Comparison of ENCODE assay signal across 8 cellular contexts in genomic region chr14:60249321-60250251, GRCh38.
DNase-seq lines count a peak whose midpoint lies in the region; ATAC-seq and TF ChIP-seq lines count a peak whose summit lies in the region.

No MANE protein-coding gene starts in this region.

- no peak for TF ChIP-seq RAD21 in Ishikawa (IDR thresholded peaks at IDR 0.05; ENCODE audit: low read depth)

- peak overlapping the region; percentile 93 for H3K4me3 Mint-ChIP-seq in activated naive CD4-positive, alpha-beta T cell treated with anti-CD3 and anti-CD28 coated beads, Interleukin-2, amount 10 ng/mL, durations not matched to agents 7 days and 5 days

- DNase-seq in DMS153 treated with DMSO at 0.1 percent for 48 hours (lab: John Stamatoyannopoulos, UW; ENCODE audit: unreplicated experiment) (peak; percentile 52), SHP77 treated with DMSO at 0.1 percent for 48 hours (lab: John Stamatoyannopoulos, UW) (peak; percentile 50), germinal center (ENCODE audit: low spot score) (peak; percentile 83), nucleus accumbens (lab: John Stamatoyannopoulos, UW) (peak in 51 of 56 donors; percentile 4 to 78 (median 56)), superior temporal gyrus (ENCODE audit: extremely low spot score) (peak; percentile 43)
- DNase-seq in activated naive CD4-positive, alpha-beta T cell treated with anti-CD3 and anti-CD28 coated beads, Interleukin-2, amount 10 ng/mL, durations not matched to agents 7 days and 5 days: peak; percentile 76

- H3K27me3 Mint-ChIP-seq in activated naive CD4-positive, alpha-beta T cell treated with anti-CD3 and anti-CD28 coated beads, Interleukin-2, amount 10 ng/mL, durations not matched to agents 7 days and 5 days: peaks cover 8% of the 10 kb centered on the region

- H3K4me1 Mint-ChIP-seq in activated naive CD4-positive, alpha-beta T cell treated with anti-CD3 and anti-CD28 coated beads, Interleukin-2, amount 10 ng/mL, durations not matched to agents 7 days and 5 days: peaks cover 63% of the 10 kb centered on the region

- TF ChIP-seq EP300 in Ishikawa (IDR thresholded peaks at IDR 0.05; ENCODE audit: borderline replicate concordance): no peak

- H3K27ac Mint-ChIP-seq in activated naive CD4-positive, alpha-beta T cell treated with anti-CD3 and anti-CD28 coated beads, Interleukin-2, amount 10 ng/mL, durations not matched to agents 7 days and 5 days: peak overlapping the region; percentile 100

- peaks cover 18% of the 10 kb centered on the region for H3K36me3 Mint-ChIP-seq in activated naive CD4-positive, alpha-beta T cell treated with anti-CD3 and anti-CD28 coated beads, Interleukin-2, amount 10 ng/mL, durations not matched to agents 7 days and 5 days

- H3K9me3 Mint-ChIP-seq in activated naive CD4-positive, alpha-beta T cell treated with anti-CD3 and anti-CD28 coated beads, Interleukin-2, amount 10 ng/mL, durations not matched to agents 7 days and 5 days: no peaks in the 10 kb centered on the region

- CTCF ChIA-PET in activated naive CD4-positive, alpha-beta T cell treated with anti-CD3 and anti-CD28 coated beads, Interleukin-2, amount 10 ng/mL, durations not matched to agents 7 days and 5 days (lab: Charles Lee): interaction anchor here (0.6 to 1.8 kb wide), 4 partner anchors 17 to 284 kb away, joined by 3 to 4 read pairs (median 4); no protein-coding TSS in a partner anchor

- ATAC-seq in GM21528 (IDR thresholded peaks at IDR 0.05; ENCODE audit: low FRiP score, unreplicated experiment): peak; percentile 44

TF ChIP-seq in Ishikawa, 13 proteins besides CTCF, POLR2A, EP300 and RAD21:
- TF ChIP-seq MAX (IDR thresholded peaks at IDR 0.05) (peak; percentile 15; the same call in 1 of the 2 replicates), TEAD4 (IDR thresholded peaks at IDR 0.05) (no peak), ZBTB7A (IDR thresholded peaks at IDR 0.05; ENCODE audit: low read depth) (peak; percentile 90; the same call in 1 of the 2 replicates), USF1 (IDR thresholded peaks at IDR 0.05) (no peak), TAF1 (IDR thresholded peaks at IDR 0.05; ENCODE audit: low read depth) (peak; percentile 47; the same call in 1 of the 2 replicates), TCF12 (IDR thresholded peaks at IDR 0.05; ENCODE audit: low read depth) (no peak), FOXM1 (IDR thresholded peaks at IDR 0.05; ENCODE audit: borderline replicate concordance, low read depth) (no peak)
- TF ChIP-seq, protein P1, sequence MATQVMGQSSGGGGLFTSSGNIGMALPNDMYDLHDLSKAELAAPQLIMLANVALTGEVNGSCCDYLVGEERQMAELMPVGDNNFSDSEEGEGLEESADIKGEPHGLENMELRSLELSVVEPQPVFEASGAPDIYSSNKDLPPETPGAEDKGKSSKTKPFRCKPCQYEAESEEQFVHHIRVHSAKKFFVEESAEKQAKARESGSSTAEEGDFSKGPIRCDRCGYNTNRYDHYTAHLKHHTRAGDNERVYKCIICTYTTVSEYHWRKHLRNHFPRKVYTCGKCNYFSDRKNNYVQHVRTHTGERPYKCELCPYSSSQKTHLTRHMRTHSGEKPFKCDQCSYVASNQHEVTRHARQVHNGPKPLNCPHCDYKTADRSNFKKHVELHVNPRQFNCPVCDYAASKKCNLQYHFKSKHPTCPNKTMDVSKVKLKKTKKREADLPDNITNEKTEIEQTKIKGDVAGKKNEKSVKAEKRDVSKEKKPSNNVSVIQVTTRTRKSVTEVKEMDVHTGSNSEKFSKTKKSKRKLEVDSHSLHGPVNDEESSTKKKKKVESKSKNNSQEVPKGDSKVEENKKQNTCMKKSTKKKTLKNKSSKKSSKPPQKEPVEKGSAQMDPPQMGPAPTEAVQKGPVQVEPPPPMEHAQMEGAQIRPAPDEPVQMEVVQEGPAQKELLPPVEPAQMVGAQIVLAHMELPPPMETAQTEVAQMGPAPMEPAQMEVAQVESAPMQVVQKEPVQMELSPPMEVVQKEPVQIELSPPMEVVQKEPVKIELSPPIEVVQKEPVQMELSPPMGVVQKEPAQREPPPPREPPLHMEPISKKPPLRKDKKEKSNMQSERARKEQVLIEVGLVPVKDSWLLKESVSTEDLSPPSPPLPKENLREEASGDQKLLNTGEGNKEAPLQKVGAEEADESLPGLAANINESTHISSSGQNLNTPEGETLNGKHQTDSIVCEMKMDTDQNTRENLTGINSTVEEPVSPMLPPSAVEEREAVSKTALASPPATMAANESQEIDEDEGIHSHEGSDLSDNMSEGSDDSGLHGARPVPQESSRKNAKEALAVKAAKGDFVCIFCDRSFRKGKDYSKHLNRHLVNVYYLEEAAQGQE (IDR thresholded peaks at IDR 0.05; ENCODE audit: low read depth): no peak

Comparison
In these comparisons a context has a peak if more than half of its experiments do, and no peak if none do; other contexts are left out.
1. Peak in every context shown above with its lines: DNase-seq and ATAC-seq.